ENCODE assay signal across 11 cellular contexts in the genomic region with DNA sequence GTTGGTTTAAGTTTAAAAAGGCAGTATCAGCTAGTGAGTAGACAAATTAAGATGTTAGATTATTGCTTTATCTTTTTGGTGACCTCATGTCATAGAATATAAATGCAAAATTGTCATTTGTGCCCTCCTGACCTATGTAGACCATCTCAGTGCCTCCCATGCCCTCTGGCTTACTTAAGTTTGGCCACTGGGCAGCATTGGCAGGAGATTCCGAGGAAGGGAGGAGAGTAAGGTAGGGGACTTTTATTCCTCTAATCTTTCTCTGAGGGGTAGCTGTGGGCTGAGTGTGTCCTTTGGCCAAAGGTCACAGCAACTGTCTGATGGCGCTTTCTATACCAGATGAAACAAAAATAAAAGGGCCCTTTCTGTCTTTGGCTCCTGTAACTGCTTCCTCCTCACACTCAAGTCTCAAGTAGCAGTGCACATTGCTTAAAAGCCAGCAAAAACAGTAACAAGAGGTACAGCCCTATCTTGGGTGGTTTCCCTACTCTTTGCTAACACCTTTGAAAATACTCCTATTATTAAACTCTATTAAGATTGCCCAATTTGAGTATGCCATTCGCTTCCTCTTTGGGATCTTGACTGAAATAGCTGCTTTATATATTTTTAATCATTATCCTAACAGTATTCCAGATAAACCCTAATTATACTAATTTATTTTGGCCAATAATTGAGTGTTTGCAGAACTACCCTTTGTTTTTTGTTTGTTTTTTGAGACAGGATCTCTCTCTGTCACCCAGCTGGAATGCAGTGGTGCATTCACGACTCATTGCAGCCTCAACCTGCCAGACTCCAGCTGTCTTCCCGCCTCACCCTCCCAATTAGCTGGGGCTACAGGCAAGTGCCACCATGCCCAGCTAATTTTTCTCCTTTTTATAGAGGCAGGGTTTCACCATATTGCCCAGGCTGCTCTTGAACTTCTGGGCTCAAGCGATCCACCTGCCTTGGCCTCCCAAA. TPM values are rescaled to one million over a fixed set of nuclear protein-coding genes. Genes with fewer than 3 reads are reported as not detected.
DNase-seq lines count a peak whose midpoint lies in the region; ATAC-seq and TF ChIP-seq lines count a peak whose summit lies in the region.
"Had no signal": no experiment of that assay in that cellular context is flagged by ENCODE, and none has a peak within 500 bp of the region (broad histone marks: within the 10 kb centered on the region; RNA-seq: fewer than 3 reads in every experiment).

No MANE protein-coding gene starts in this region.

- H3K4me3 ChIP-seq in Karpas-422 (ENCODE audit: low read length) = no peak overlapping the region
- no peak overlapping the region for H3K4me3 ChIP-seq in neural progenitor cell

- peaks cover 5% of the 10 kb centered on the region for H3K36me3 Mint-ChIP-seq in neural progenitor cell

- H3K79me2 ChIP-seq in Karpas-422 (ENCODE audit: low read length) (peaks cover 77% of the 10 kb centered on the region), neural progenitor cell (ENCODE audit: low read depth) (peaks cover 10% of the 10 kb centered on the region)

- TF ChIP-seq CTCF in neural progenitor cell (IDR thresholded peaks at IDR 0.05) = no peak

- H3K9me3 Mint-ChIP-seq in neural progenitor cell = no peaks in the 10 kb centered on the region
- H3K9me3 Mint-ChIP-seq: CD8-positive, alpha-beta T cell had no signal

- no peaks in the 10 kb centered on the region for H3K9me2 ChIP-seq in Karpas-422 (replicated peaks; ENCODE audit: insufficient read depth, low read length)

- no peaks in the 10 kb centered on the region; the same call in none of the 2 replicates for H3K4me1 ChIP-seq in Karpas-422 (ENCODE audit: low read length)
- H3K4me1 ChIP-seq in neural progenitor cell = peaks cover 21% of the 10 kb centered on the region

- peaks cover 2% of the 10 kb centered on the region for H3K27me3 Mint-ChIP-seq in neural progenitor cell (ENCODE audit: insufficient read depth, low read depth)

- peaks cover 10% of the 10 kb centered on the region for H3F3A ChIP-seq in neural progenitor cell (ENCODE audit: low read depth)

- no peaks in the 10 kb centered on the region for H4K20me1 ChIP-seq in Karpas-422 (ENCODE audit: insufficient read depth, low read depth, low read length)
- H4K20me1 ChIP-seq in neural progenitor cell (ENCODE audit: low read depth) = peaks cover 14% of the 10 kb centered on the region

- H3K27me3 ChIP-seq in Karpas-422 (ENCODE audit: low read length) (no peaks in the 10 kb centered on the region), neural progenitor cell (no peaks in the 10 kb centered on the region)

- H3K4me1 Mint-ChIP-seq in neural progenitor cell = peaks cover 6% of the 10 kb centered on the region

- peaks cover 5% of the 10 kb centered on the region; the same call in 1 of the 2 replicates for H3K36me3 ChIP-seq in Karpas-422 (ENCODE audit: insufficient read depth, low read length)
- H3K36me3 ChIP-seq in neural progenitor cell = no peaks in the 10 kb centered on the region

- no peak overlapping the region for H2AFZ ChIP-seq in Karpas-422 (ENCODE audit: low read length)
- H2AFZ ChIP-seq in neural progenitor cell (replicated peaks) = no peak overlapping the region

- H3K4me2 ChIP-seq in Karpas-422 (ENCODE audit: low read depth, low read length, poor library complexity, severe bottlenecking) (no peak overlapping the region), neural progenitor cell (no peak overlapping the region)

- H3K9ac ChIP-seq in Karpas-422 (ENCODE audit: low read length) (no peak overlapping the region), neural progenitor cell (no peak overlapping the region)

- no peak for ATAC-seq in HG02763 (IDR thresholded peaks at IDR 0.05; ENCODE audit: unreplicated experiment)
- ATAC-seq: CD8-positive, alpha-beta T cell had no signal

- peak overlapping the region; percentile 29; the same call in 1 of the 2 replicates for H3K27ac ChIP-seq in Karpas-422 (ENCODE audit: low read length)
- H3K27ac ChIP-seq in neural progenitor cell = no peak overlapping the region

- no peak overlapping the region for H3K4me3 Mint-ChIP-seq in neural progenitor cell
- H3K4me3 Mint-ChIP-seq: CD8-positive, alpha-beta T cell had no signal

- H3K9me3 ChIP-seq in Karpas-422 (ENCODE audit: low read length) = no peaks in the 10 kb centered on the region
- H3K9me3 ChIP-seq in neural progenitor cell (ENCODE audit: low read depth) = no peaks in the 10 kb centered on the region

- H3K27ac Mint-ChIP-seq in neural progenitor cell = no peak overlapping the region
- H3K27ac Mint-ChIP-seq: CD8-positive, alpha-beta T cell had no signal

- DNase-seq in Daoy (ENCODE audit: low read depth) (peak; percentile 70), Karpas-422 (no peak), RPMI7951 (ENCODE audit: low read depth) (peak; percentile 13), kidney tubule cell (ENCODE audit: low spot score) (peak; percentile 61), neural progenitor cell (ENCODE audit: low spot score) (no peak), NCI-H187 treated with DMSO at 0.1 percent for 48 hours (lab: John Stamatoyannopoulos, UW) (no peak), C1 segment of cervical spinal cord (lab: John Stamatoyannopoulos, UW) (no peak)
- DNase-seq: activated T-cell treated with anti-CD3 and anti-CD28 coated beads, Interleukin-2, amount 50 U/mL, for 1 hour; CD8-positive, alpha-beta T cell; NK-92 treated with Interleukin-12 subunit alpha and Interleukin-12 subunit beta, amount 100 ng/mL, for 24 hours had no signal

RNA-seq across cellular contexts. Expression of a gene that starts 56.5 kb away (rescaled TPM):
- total RNA-seq in Daoy (2014; rRNA removed; shearing (Covaris generic)) = 0.40 TPM in 1 of 2 replicates, not detected in the other
- total RNA-seq in Karpas-422 (2014; rRNA removed; shearing (Covaris generic); ENCODE audit: low replicate concordance) = not detected in 2 replicates
- total RNA-seq in RPMI7951 (2014; rRNA removed; shearing (Covaris generic)) = 0.20 and 0.24 TPM in 2 replicates
- 0.19 TPM in 1 of 2 replicates, not detected in the other for total RNA-seq in neural progenitor cell (ENCODE audit: low replicate concordance)

Comparison
In these comparisons a context has a peak if more than half of its experiments do, and no peak if none do; other contexts are left out.
1. DNase-seq: peak in Daoy (single experiment), RPMI7951 (single experiment) and kidney tubule cell (single experiment); none in Karpas-422 (single experiment), neural progenitor cell (single experiment), NCI-H187 treated with DMSO at 0.1 percent for 48 hours (single experiment) and C1 segment of cervical spinal cord (0 of 14).